ENCODE assay signal across 21 cellular contexts in genomic region chr2:241279828-241280227, GRCh38. TPM values are rescaled to one million over a fixed set of nuclear protein-coding genes. Genes with fewer than 3 reads are reported as not detected.
DNase-seq lines count a peak whose midpoint lies in the region; ATAC-seq and TF ChIP-seq lines count a peak whose summit lies in the region.
"Had no signal": no experiment of that assay in that cellular context is flagged by ENCODE, and none has a peak within 500 bp of the region (broad histone marks: within the 10 kb centered on the region; RNA-seq: fewer than 3 reads in every experiment).

No MANE protein-coding gene starts in this region.

- no peak overlapping the region for H2AK5ac ChIP-seq in trophoblast cell (ENCODE audit: low read length)

- no peak overlapping the region for H3K4me2 ChIP-seq in trophoblast cell (ENCODE audit: low read length)
- H3K4me2 ChIP-seq: PC-9, SK-N-SH had no signal

- no peak overlapping the region for H3K4me3 ChIP-seq in HUES64 (ENCODE audit: low read length)
- H3K4me3 ChIP-seq in trophoblast cell (ENCODE audit: low read depth, low read length) = no peak overlapping the region
- H3K4me3 ChIP-seq: coronary artery, PC-9, vagina had no signal

- no peak overlapping the region for H3K23ac ChIP-seq in trophoblast cell (ENCODE audit: low read length)

- H3K27me3 ChIP-seq in HUES64 (ENCODE audit: insufficient read depth, low read length) (no peaks in the 10 kb centered on the region), trophoblast cell (ENCODE audit: insufficient read depth, low read length) (no peaks in the 10 kb centered on the region)
- H3K27me3 ChIP-seq: vagina had no signal

- TF ChIP-seq CTCF in endothelial cell (IDR thresholded peaks at IDR 0.05; ENCODE audit: unreplicated experiment) = no peak

- no peak overlapping the region for H2AFZ ChIP-seq in trophoblast cell (ENCODE audit: insufficient read depth, low read length, poor library complexity)
- H2AFZ ChIP-seq: PC-9 had no signal

- peak overlapping the region; percentile 34 for H3K4ac ChIP-seq in trophoblast cell (ENCODE audit: low read depth, low read length)

- no peak overlapping the region for H4K8ac ChIP-seq in trophoblast cell (ENCODE audit: low read depth, low read length)

- peak; percentile 36 for DNase-seq in activated CD8-positive, alpha-beta memory T cell treated with anti-CD3 and anti-CD28 coated beads, Interleukin-2, amount 50 U/mL, for 48 hours
- no peak for DNase-seq in activated CD8-positive, alpha-beta memory T cell treated with anti-CD3 and anti-CD28 coated beads, Interleukin-2, amount 50 U/mL, for 4 hours
- DNase-seq in endothelial cell (ENCODE audit: low spot score) (no peak), trophoblast cell (no peak), NCI-H2196 (lab: John Stamatoyannopoulos, UW; ENCODE audit: unreplicated experiment) (no peak)
- DNase-seq: ACHN; activated CD8-positive, alpha-beta memory T cell treated with anti-CD3 and anti-CD28 coated beads for 24 hours; CD4-positive, CD25-positive, alpha-beta regulatory T cell; NCI-H1092 treated with DMSO at 0.1 percent for 48 hours; NCI-H774; PC-9; SK-N-SH had no signal

- no peaks in the 10 kb centered on the region for H3K9me3 Mint-ChIP-seq in endothelial cell (ENCODE audit: unreplicated experiment)
- H3K9me3 Mint-ChIP-seq: neural crest cell had no signal

- H3K4me3 Mint-ChIP-seq in endothelial cell (ENCODE audit: unreplicated experiment) = no peak overlapping the region
- H3K4me3 Mint-ChIP-seq: activated naive CD8-positive, alpha-beta T cell; activated T-helper 1 cell treated with anti-CD3 and anti-CD28 coated beads, Interleukin-12 subunit alpha, Interleukin-12 subunit beta, Interleukin-2, Interleukin-4 antibody, amounts not matched to agents 30 ng/mL and 10 ng/mL and 1 ng/mL, durations not matched to agents 14 hours and 24 hours and 36 hours; CD4-positive, CD25-positive, alpha-beta regulatory T cell; neural crest cell had no signal

- H3K4me1 Mint-ChIP-seq in endothelial cell (ENCODE audit: unreplicated experiment) = peaks cover 11% of the 10 kb centered on the region

- peak overlapping the region; percentile 2 for H3K14ac ChIP-seq in trophoblast cell (ENCODE audit: low read length)

- no peak overlapping the region for H2BK120ac ChIP-seq in trophoblast cell (ENCODE audit: insufficient read depth, low read length, poor library complexity)

- H4K91ac ChIP-seq in trophoblast cell (ENCODE audit: low read depth, low read length) = no peak overlapping the region

- H3K18ac ChIP-seq in trophoblast cell (ENCODE audit: low read length) = no peak overlapping the region

- no peaks in the 10 kb centered on the region for H3K9me3 ChIP-seq in HUES64 (ENCODE audit: insufficient read depth, low read depth, low read length)
- no peaks in the 10 kb centered on the region for H3K9me3 ChIP-seq in trophoblast cell (ENCODE audit: insufficient read depth, low read depth, low read length)
- H3K9me3 ChIP-seq: vagina had no signal

- no peaks in the 10 kb centered on the region for H3K79me1 ChIP-seq in trophoblast cell (ENCODE audit: low read length)

- H3K9ac ChIP-seq in HUES64 (ENCODE audit: low read depth, low read length) (0 out of 2 replicates have a peak overlapping the region, but pooled peaks have one; percentile 6), trophoblast cell (ENCODE audit: low read length) (no peak overlapping the region)
- H3K9ac ChIP-seq: SK-N-SH had no signal

- no peak overlapping the region for H4K12ac ChIP-seq in trophoblast cell (ENCODE audit: low read depth, low read length)

- H3K36me3 Mint-ChIP-seq in endothelial cell (ENCODE audit: low read depth, unreplicated experiment) = peaks cover under 1% of the 10 kb centered on the region

- peak overlapping the region; percentile 14 for H3K27ac Mint-ChIP-seq in endothelial cell (ENCODE audit: unreplicated experiment)
- H3K27ac Mint-ChIP-seq: activated naive CD8-positive, alpha-beta T cell; activated T-helper 1 cell treated with anti-CD3 and anti-CD28 coated beads, Interleukin-12 subunit alpha, Interleukin-12 subunit beta, Interleukin-2, Interleukin-4 antibody, amounts not matched to agents 30 ng/mL and 10 ng/mL and 1 ng/mL, durations not matched to agents 14 hours and 24 hours and 36 hours; CD4-positive, CD25-positive, alpha-beta regulatory T cell had no signal

- ATAC-seq in GM21717 (IDR thresholded peaks at IDR 0.05; ENCODE audit: unreplicated experiment) (no peak), GM21515 (IDR thresholded peaks at IDR 0.05; ENCODE audit: unreplicated experiment) (no peak)
- ATAC-seq: activated CD4-positive, CD25-positive, alpha-beta regulatory T cell treated with anti-CD3 and anti-CD28 coated beads, Interleukin-2, amount 50 U/mL, for 24 hours had no signal

- 89% methylated on average over 3 of the region's 3 CpGs for WGBS in HUES64
- no CpG with 5 or more reads among the region's 3 CpGs for WGBS in trophoblast cell (ENCODE audit: extremely low coverage, insufficient coverage, insufficient read length)

- no peak overlapping the region for H2BK12ac ChIP-seq in trophoblast cell (ENCODE audit: low read length)

- H3K27ac ChIP-seq in HUES64 (ENCODE audit: low read depth, low read length) = peak overlapping the region; percentile 5; the same call in 1 of the 2 replicates
- no peak overlapping the region for H3K27ac ChIP-seq in trophoblast cell (ENCODE audit: low read depth, low read length)
- H3K27ac ChIP-seq: coronary artery, PC-9, vagina had no signal

- H3K27me3 Mint-ChIP-seq in endothelial cell (ENCODE audit: unreplicated experiment) = no peaks in the 10 kb centered on the region
- H3K27me3 Mint-ChIP-seq: activated naive CD8-positive, alpha-beta T cell; CD4-positive, CD25-positive, alpha-beta regulatory T cell had no signal

- H3K79me2 ChIP-seq in trophoblast cell (ENCODE audit: control insufficient read depth, insufficient read depth, low read length, poor library complexity) = peaks cover 2% of the 10 kb centered on the region

- peaks cover 6% of the 10 kb centered on the region; the same call in 1 of the 2 replicates for H3K4me1 ChIP-seq in HUES64 (ENCODE audit: insufficient read depth, low read length)
- H3K4me1 ChIP-seq in trophoblast cell (ENCODE audit: control insufficient read depth in 1 of 2, insufficient read depth in 2 of 2, low read length in 2 of 2) = peaks cover 3 to 7% of the 10 kb centered on the region in 2 experiments
- H3K4me1 ChIP-seq: vagina had no signal

- H3K36me3 ChIP-seq in HUES64 (ENCODE audit: insufficient read depth, low read length) (no peaks in the 10 kb centered on the region), trophoblast cell (ENCODE audit: control insufficient read depth in 1 of 2, insufficient read depth in 2 of 2, low read length in 2 of 2) (peaks cover 0 to 4% of the 10 kb centered on the region in 2 experiments)
- H3K36me3 ChIP-seq: vagina had no signal

- H2BK5ac ChIP-seq in trophoblast cell (ENCODE audit: low read depth, low read length, poor library complexity) = no peak overlapping the region

RNA-seq across cellular contexts. Expression of gene HDLBP, which starts 35.6 kb away (rescaled TPM):
- polyA plus RNA-seq in HUES64 (2013, experiment 1 of 2) = 216 TPM
- 204 TPM for polyA plus RNA-seq in HUES64 (2013, experiment 2 of 2)
- total RNA-seq in endothelial cell (ENCODE audit: unreplicated experiment) = 364 TPM
- 771 and 822 TPM in 2 replicates for polyA plus RNA-seq in trophoblast cell (2013)

RNA-seq across cellular contexts. Expression of gene SEPTIN2, which starts 35.9 kb away (rescaled TPM):
- polyA plus RNA-seq in HUES64 (2013, experiment 1 of 2) = 303 TPM
- polyA plus RNA-seq in HUES64 (2013, experiment 2 of 2) = 319 TPM
- total RNA-seq in endothelial cell (ENCODE audit: unreplicated experiment) = 487 TPM
- 334 and 340 TPM in 2 replicates for polyA plus RNA-seq in trophoblast cell (2013)
